1 cellular context compared by ENCODE assay signal in the genomic region with DNA sequence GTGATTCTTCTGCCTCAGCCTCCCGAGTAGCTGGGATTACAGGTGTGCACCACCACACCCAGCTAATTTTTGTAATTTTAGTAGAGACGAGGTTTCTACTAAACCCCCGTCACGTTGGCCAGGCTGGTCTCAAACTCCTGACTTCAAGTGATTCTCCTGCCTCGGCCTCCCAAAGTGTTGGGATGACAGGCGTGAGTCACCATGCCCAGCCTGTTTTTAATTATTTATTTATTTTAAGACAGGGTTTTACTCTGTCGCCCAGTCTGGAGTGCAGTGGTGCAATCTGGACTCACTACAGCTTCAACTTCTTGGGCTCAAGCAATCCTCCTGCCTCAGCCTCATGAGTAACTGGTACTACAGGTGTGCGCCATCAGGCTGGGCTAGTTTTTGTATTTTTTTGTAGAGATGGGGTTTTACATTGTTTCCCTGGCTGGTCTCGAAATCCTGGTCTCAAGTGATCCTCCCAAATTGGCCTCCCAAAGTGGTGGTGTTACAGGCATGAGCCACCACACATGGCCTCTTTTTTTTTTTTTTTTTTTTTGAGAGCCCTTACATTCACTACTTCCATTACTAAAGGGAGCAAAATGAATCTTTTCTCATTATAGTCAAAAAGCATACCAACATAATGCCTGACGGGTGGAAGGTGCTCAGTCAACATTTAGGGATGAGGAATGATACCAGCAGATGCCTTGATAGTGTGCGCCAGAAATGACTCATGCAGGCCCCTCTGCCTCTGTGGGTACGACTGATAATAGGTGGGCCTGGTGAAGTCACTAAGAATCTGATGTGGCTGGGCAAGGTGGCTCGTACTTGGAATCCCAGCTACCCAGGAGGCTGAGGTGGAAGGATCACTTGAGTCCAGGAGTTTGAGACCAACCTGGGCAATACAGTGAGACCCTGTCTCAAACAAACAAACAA.
TF ChIP-seq lines count a peak whose summit lies in the region.

No MANE protein-coding gene starts in this region.

TF ChIP-seq in K562, 482 proteins besides CTCF, POLR2A, EP300 and RAD21 (continued from another document):
- TF ChIP-seq REST (CRISPR knock-in tag; IDR thresholded peaks at IDR 0.05; ENCODE audit: low read depth) = no peak
- TF ChIP-seq ZNF561 (CRISPR knock-in tag; conservative IDR thresholded peaks at IDR 0.05) = no peak
- 0 out of 4 replicates have a peak, but pooled peaks of 1 of the 2 experiments have one; percentile 23 for TF ChIP-seq NRF1 (conservative IDR thresholded peaks at IDR 0.05 in 1 of 2, IDR thresholded peaks at IDR 0.05 in 1 of 2)
